Comparison of ENCODE assay signal across 8 cellular contexts in genomic region chr10:95767884-95768556, GRCh38. TPM values are rescaled to one million over a fixed set of nuclear protein-coding genes. Genes with fewer than 3 reads are reported as not detected.
DNase-seq lines count a peak whose midpoint lies in the region; ATAC-seq, FAIRE-seq and TF ChIP-seq lines count a peak whose summit lies in the region.

No MANE protein-coding gene starts in this region.

- H3K9me3 Mint-ChIP-seq in CD14-positive monocyte (peaks cover 2 to 13% (median 8%) of the 10 kb centered on the region in 7 donors), MCF 10A (ENCODE audit: unreplicated experiment) (no peaks in the 10 kb centered on the region)

- peak; percentile 82 for DNase-seq in CD14-positive monocyte (ENCODE audit: low spot score)
- peak; percentile 69 for DNase-seq in fibroblast of peridontal ligament (ENCODE audit: extremely low read depth)
- no peak for DNase-seq in GOT3 (lab: John Stamatoyannopoulos, UW)
- DNase-seq in pons (ENCODE audit: low spot score): no peak
- no peak for DNase-seq in kidney
- DNase-seq in MCF 10A (ENCODE audit: unreplicated experiment): no peak

- H3K4me3 ChIP-seq in kidney (ENCODE audit: low read length in 2 of 2): no peak overlapping the region

- no peak for FAIRE-seq in kidney (lab: Jason Lieb, UNC)

- peaks cover 45 to 55% of the 10 kb centered on the region in 2 donors for H3K36me3 Mint-ChIP-seq in CD14-positive monocyte
- H3K36me3 Mint-ChIP-seq in MCF 10A (ENCODE audit: insufficient read depth, unreplicated experiment): no peaks in the 10 kb centered on the region

- H3K9me3 ChIP-seq in kidney (ENCODE audit: control insufficient read depth in 1 of 2, low read length in 2 of 2): no peaks in the 10 kb centered on the region

- no peak overlapping the region for H3K27ac ChIP-seq in kidney (ENCODE audit: low read depth in 2 of 2, low read length in 2 of 2)

- BruUV-seq in MCF 10A (replicated peaks; lab: Mats Ljungman, UMichigan): no TSS peak

- peak overlapping the region; percentile 93 to 98 (median 97) for H3K27ac Mint-ChIP-seq in CD14-positive monocyte
- no peak overlapping the region for H3K27ac Mint-ChIP-seq in MCF 10A (ENCODE audit: low read depth, unreplicated experiment)

- no peaks in the 10 kb centered on the region for H3K4me1 ChIP-seq in kidney (ENCODE audit: control insufficient read depth in 1 of 2, insufficient read depth in 1 of 2, low read depth in 1 of 2, low read length in 2 of 2)

- POLR2A ChIA-PET in MCF 10A (lab: Yijun Ruan, JAX): no interaction called here

- ATAC-seq in GM21381 (IDR thresholded peaks at IDR 0.05; ENCODE audit: unreplicated experiment) (peak; percentile 82), HG03565 (IDR thresholded peaks at IDR 0.05; ENCODE audit: unreplicated experiment) (peak; percentile 72)

- no peaks in the 10 kb centered on the region for H3K36me3 ChIP-seq in kidney (ENCODE audit: control insufficient read depth in 1 of 2, insufficient read depth in 2 of 2, low read length in 2 of 2)

- intact Hi-C loops in CD14-positive monocyte (cut with micrococcal nuclease) (no loop called here), kidney (cut with DNase I) (no loop called here), MCF 10A (cut with micrococcal nuclease) (no loop called here)

- H3K27me3 Mint-ChIP-seq in CD14-positive monocyte (ENCODE audit: low read depth in 3 of 3) (peaks cover 0 to 2% (median 0%) of the 10 kb centered on the region in 3 donors), MCF 10A (ENCODE audit: insufficient read depth, unreplicated experiment) (peaks cover 11% of the 10 kb centered on the region)

- H3K4me1 Mint-ChIP-seq in CD14-positive monocyte (peaks cover 49% of the 10 kb centered on the region), MCF 10A (ENCODE audit: insufficient read depth, unreplicated experiment) (no peaks in the 10 kb centered on the region)

- CTCF ChIA-PET in MCF 10A (lab: Yijun Ruan, JAX): no interaction called here

- H3K4me3 Mint-ChIP-seq in CD14-positive monocyte: peak overlapping the region; percentile 27 to 70
- H3K4me3 Mint-ChIP-seq in MCF 10A (ENCODE audit: unreplicated experiment): no peak overlapping the region

- TF ChIP-seq CTCF in CD14-positive monocyte (IDR thresholded peaks at IDR 0.05): no peak
- no peak for TF ChIP-seq CTCF in kidney (IDR thresholded peaks at IDR 0.05; ENCODE audit: borderline replicate concordance, extremely low read depth, insufficient read depth)
- no peak for TF ChIP-seq CTCF in MCF 10A (IDR thresholded peaks at IDR 0.05; ENCODE audit: unreplicated experiment)

- H3K9ac ChIP-seq in kidney (ENCODE audit: low read length in 2 of 2): no peak overlapping the region

RNA-seq across cellular contexts. Expression of gene ENTPD1, which starts 12.1 kb away (rescaled TPM):
- 10 to 100 TPM; 70.4 to 71.1 TPM for polyA plus RNA-seq in CD14-positive monocyte
- 36.6 TPM for total RNA-seq in kidney
- 5.2 TPM for polyA plus RNA-seq in kidney (ENCODE audit: insufficient read depth, low read depth, low replicate concordance)
- not detected in 2 replicates for total RNA-seq in MCF 10A (2022)

Comparison
In these comparisons a context has a peak if more than half of its experiments do, and no peak if none do; other contexts are left out.
1. DNase-seq: peak in CD14-positive monocyte (single experiment) and fibroblast of peridontal ligament (single experiment); none in GOT3 (single experiment), pons (single experiment), kidney (single experiment) and MCF 10A (single experiment).
2. RNA of gene ENTPD1, which starts 12.1 kb away (total RNA-seq): 36.6 TPM in kidney (single experiment); not detected in MCF 10A; every median in the first group is over 10 times any median in the second.